10 cellular contexts compared by ENCODE assay signal in the genomic region with DNA sequence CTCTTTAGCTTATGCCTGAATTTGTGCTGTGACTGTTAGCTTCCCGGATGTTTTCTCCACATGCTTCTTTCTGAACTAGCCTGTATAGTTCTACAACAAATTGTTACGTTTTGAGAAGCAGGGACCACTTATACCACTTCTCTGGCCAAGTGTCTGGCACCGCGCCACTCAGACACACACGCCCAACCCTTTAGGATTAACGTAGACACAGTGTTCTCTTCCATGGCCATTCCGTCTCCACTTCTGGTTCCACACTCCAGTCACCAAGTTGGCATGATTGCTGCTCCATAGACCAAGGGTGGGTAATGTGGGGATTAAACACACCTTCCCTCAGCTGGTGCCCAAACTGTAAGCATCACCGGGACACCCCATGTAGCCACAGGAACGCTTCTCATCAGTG. TPM values are rescaled to one million over a fixed set of nuclear protein-coding genes. Genes with fewer than 3 reads are reported as not detected.
DNase-seq lines count a peak whose midpoint lies in the region; ATAC-seq and TF ChIP-seq lines count a peak whose summit lies in the region.
"Had no signal": no experiment of that assay in that cellular context is flagged by ENCODE, and none has a peak within 500 bp of the region (broad histone marks: within the 10 kb centered on the region; RNA-seq: fewer than 3 reads in every experiment).

No MANE protein-coding gene starts in this region.

- intact Hi-C loops in ascending aorta (cut with DNase I): loop anchor here (5.0 kb wide), 1 partner anchor 535 kb away; a partner anchor contains a TSS

- DNase-seq in 8988T (peak; percentile 13), ascending aorta (ENCODE audit: low spot score in 2 of 2) (no peak), activated gamma-delta T cell treated with Interleukin-2 at 50 U/mL for 16 hours (no peak)
- no peak for DNase-seq in stimulated activated naive CD4-positive, alpha-beta T cell (lab: John Stamatoyannopoulos, UW)

- H3K4me3 ChIP-seq in HUES6 (ENCODE audit: low read depth, low read length): peak overlapping the region; percentile 86
- peak overlapping the region; percentile 66 to 69 for H3K4me3 ChIP-seq in ascending aorta
- peak overlapping the region; percentile 40 for H3K4me3 ChIP-seq in mucosa of stomach (ENCODE audit: low read length)

- H3K9ac ChIP-seq in HUES6 (ENCODE audit: low read length): no peak overlapping the region
- peak overlapping the region; percentile 36 for H3K9ac ChIP-seq in mucosa of stomach (ENCODE audit: low read length)

- H3K27me3 ChIP-seq in HUES6 (ENCODE audit: control insufficient read depth, insufficient read depth, low read length) (peaks cover 33% of the 10 kb centered on the region), ascending aorta (no peaks in the 10 kb centered on the region), mucosa of stomach (ENCODE audit: control insufficient read depth, insufficient read depth, low read length) (peaks cover 28% of the 10 kb centered on the region)
- H3K27me3 ChIP-seq: body of pancreas had no signal

- no peak for TF ChIP-seq CTCF in ascending aorta (IDR thresholded peaks at IDR 0.05)

- H3K4me1 ChIP-seq in HUES6 (ENCODE audit: control insufficient read depth, insufficient read depth, low read length) (peaks cover 28% of the 10 kb centered on the region), ascending aorta (peaks cover 0 to 2% of the 10 kb centered on the region in 2 donors), mucosa of stomach (ENCODE audit: control insufficient read depth, insufficient read depth, low read length) (peaks cover 23% of the 10 kb centered on the region)

- ATAC-seq in HG03039 (IDR thresholded peaks at IDR 0.05; ENCODE audit: unreplicated experiment): no peak
- ATAC-seq in HG03469 (IDR thresholded peaks at IDR 0.05; ENCODE audit: unreplicated experiment): no peak

- H3K27ac ChIP-seq in HUES6 (ENCODE audit: low read depth, low read length) (no peak overlapping the region), ascending aorta (no peak overlapping the region)
- H3K27ac ChIP-seq: body of pancreas had no signal

- H3K9me3 ChIP-seq in HUES6 (ENCODE audit: control insufficient read depth, insufficient read depth, low read depth, low read length) (no peaks in the 10 kb centered on the region), ascending aorta (no peaks in the 10 kb centered on the region), mucosa of stomach (ENCODE audit: control insufficient read depth, low read length) (no peaks in the 10 kb centered on the region)
- H3K9me3 ChIP-seq: body of pancreas had no signal

- H3K36me3 ChIP-seq in HUES6 (ENCODE audit: control insufficient read depth, insufficient read depth, low read length) (no peaks in the 10 kb centered on the region), ascending aorta (no peaks in the 10 kb centered on the region), mucosa of stomach (ENCODE audit: control insufficient read depth, insufficient read depth, low read length) (no peaks in the 10 kb centered on the region)

RNA-seq across cellular contexts. Expression of a gene that starts 0.8 kb away (rescaled TPM):
- not detected for total RNA-seq in ascending aorta
- total RNA-seq: T-helper 1 cell treated with Interleukin-12 subunit alpha and Interleukin-12 subunit beta and Interleukin-4 antibody, amounts not matched to agents 30 ng/mL and 1 ng/mL, for 36 hours had no signal
